Comparison of ENCODE assay signal across 11 cellular contexts in the genomic region with DNA sequence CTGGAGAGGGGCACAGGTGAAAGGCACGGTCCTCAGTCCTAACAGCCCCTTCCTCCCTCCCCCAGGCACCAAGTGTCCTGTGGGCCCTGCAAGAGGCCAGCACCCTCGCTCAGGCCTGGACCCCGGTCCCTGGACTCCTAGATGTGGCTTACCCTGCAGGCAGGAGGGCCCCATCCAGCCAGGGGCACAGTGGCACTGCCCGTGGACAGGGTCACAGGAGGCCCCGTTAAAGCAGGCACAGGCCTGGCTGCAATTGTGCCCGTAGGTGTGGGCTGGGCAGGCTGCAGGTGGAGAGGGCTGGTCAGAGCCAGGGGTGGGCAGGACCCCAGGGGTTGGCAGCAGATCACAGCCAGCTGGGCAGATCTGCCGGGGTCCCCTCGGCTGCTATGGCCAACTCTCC. TPM values are rescaled to one million over a fixed set of nuclear protein-coding genes. Genes with fewer than 3 reads are reported as not detected.
"Had no signal": no experiment of that assay in that cellular context is flagged by ENCODE, and none has a peak within 500 bp of the region (broad histone marks: within the 10 kb centered on the region; RNA-seq: fewer than 3 reads in every experiment).

No MANE protein-coding gene starts in this region.

- H3K4me3 ChIP-seq: GM23248 had no signal

- H3K27ac Mint-ChIP-seq: H9, HFFc6, IgD-negative memory B cell had no signal

- FAIRE-seq: H54, HepG2 had no signal

- ATAC-seq: HepG2 had no signal

- H2AFZ ChIP-seq: GM23248 had no signal

- H3K4me2 ChIP-seq: KMS-11 had no signal

- H3K4me3 Mint-ChIP-seq: H9, HFFc6, IgD-negative memory B cell had no signal

- DNase-seq: GM23248, GOT3, H9, HCEC 1CT, HFFc6, KBM-7 had no signal

- H3K36me3 Mint-ChIP-seq: IgD-negative memory B cell had no signal

- H3K9me3 Mint-ChIP-seq: H9, HFFc6, IgD-negative memory B cell had no signal

- H3K9ac ChIP-seq: GM23248, KMS-11 had no signal

- H3K4me1 Mint-ChIP-seq: H9, IgD-negative memory B cell had no signal

- H3K27ac ChIP-seq: GM23248, HL-60, KMS-11 had no signal

- H3K27me3 Mint-ChIP-seq: IgD-negative memory B cell had no signal

RNA-seq across cellular contexts. Expression of gene ARHGEF16, which starts 44.5 kb away (rescaled TPM):
- total RNA-seq: GM23248 had no signal
- polyA plus RNA-seq: GM23248, IgD-negative memory B cell had no signal
